Comparison of ENCODE assay signal across 9 cellular contexts in the genomic region with DNA sequence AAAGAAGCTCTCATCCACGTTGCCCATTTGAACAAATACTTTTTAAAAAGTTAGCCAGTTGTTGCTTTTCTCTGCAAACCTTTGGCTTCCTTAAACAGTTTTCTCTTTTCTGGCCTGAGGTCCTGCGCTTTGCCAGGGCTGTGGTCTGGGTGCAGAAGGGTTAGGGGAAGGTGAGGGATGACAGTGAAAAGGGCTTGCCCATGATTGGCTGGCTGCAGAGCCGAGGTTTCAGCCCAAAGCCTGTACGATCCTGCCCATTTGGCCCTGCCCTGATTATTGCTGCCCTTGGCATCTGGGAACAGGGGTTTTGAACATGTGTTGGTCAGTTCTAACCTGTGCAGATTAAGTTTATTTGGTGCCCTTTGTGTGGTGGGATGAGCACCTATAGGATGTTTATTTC. TPM values are rescaled to one million over a fixed set of nuclear protein-coding genes. Genes with fewer than 3 reads are reported as not detected.
DNase-seq lines count a peak whose midpoint lies in the region; ATAC-seq and TF ChIP-seq lines count a peak whose summit lies in the region.
"Had no signal": no experiment of that assay in that cellular context is flagged by ENCODE, and none has a peak within 500 bp of the region (broad histone marks: within the 10 kb centered on the region; RNA-seq: fewer than 3 reads in every experiment).

No MANE protein-coding gene starts in this region.

- CTCF ChIA-PET in CD4-positive, alpha-beta T cell (lab: Charles Lee): interaction anchor here (2.3 kb wide), 1 partner anchor 227 kb away, joined by 17 read pairs; no protein-coding TSS in a partner anchor

- no peak for TF ChIP-seq CTCF in CD4-positive, alpha-beta T cell (IDR thresholded peaks at IDR 0.05)

- ATAC-seq in CD4-positive, alpha-beta T cell (ENCODE audit: poor library complexity): no peak

- intact Hi-C loops in CD4-positive, alpha-beta T cell (cut with DNase I, micrococcal nuclease): loop anchor here in 1 of 2 experiments (5.0 to 10.0 kb wide), 3 partner anchors 541 to 757 kb away; partner anchors contain the start of genes CPSF7, SLC3A2 and SYT7

- H3K36me3 Mint-ChIP-seq in CD4-positive, alpha-beta T cell (ENCODE audit: low read depth): peaks cover 36% of the 10 kb centered on the region
- H3K36me3 Mint-ChIP-seq in activated naive CD8-positive, alpha-beta T cell: peaks cover 2% of the 10 kb centered on the region

- H3K9me3 ChIP-seq in CD4-positive, alpha-beta T cell (ENCODE audit: control insufficient read depth, low read length): no peaks in the 10 kb centered on the region
- H3K9me3 ChIP-seq in HUES64 (ENCODE audit: insufficient read depth, low read depth, low read length) (no peaks in the 10 kb centered on the region), mesodermal cell (ENCODE audit: control insufficient read depth, low read length) (no peaks in the 10 kb centered on the region)
- H3K9me3 ChIP-seq: vagina had no signal

- H3K4me3 Mint-ChIP-seq in CD4-positive, alpha-beta T cell: peak overlapping the region; percentile 97
- peak overlapping the region; percentile 92 for H3K4me3 Mint-ChIP-seq in activated naive CD8-positive, alpha-beta T cell

- WGBS in HUES64: 65% methylated on average over 4 of the region's 4 CpGs
- WGBS in mesodermal cell (ENCODE audit: insufficient coverage in 2 of 2), 2 experiments: 53 to 66% methylated on average over 3 of the region's 4 CpGs

- H3K27ac Mint-ChIP-seq in CD4-positive, alpha-beta T cell: no peak overlapping the region
- no peak overlapping the region for H3K27ac Mint-ChIP-seq in activated naive CD8-positive, alpha-beta T cell

- H3K4me1 Mint-ChIP-seq in CD4-positive, alpha-beta T cell (ENCODE audit: low read depth): peaks cover 30% of the 10 kb centered on the region
- peaks cover 22% of the 10 kb centered on the region for H3K4me1 Mint-ChIP-seq in activated naive CD8-positive, alpha-beta T cell (ENCODE audit: low read depth)

- H3K4me1 ChIP-seq in HUES64 (ENCODE audit: insufficient read depth, low read length) (peaks cover 14% of the 10 kb centered on the region), mesodermal cell (ENCODE audit: control insufficient read depth, insufficient read depth, low read length, poor library complexity, severe bottlenecking) (peaks cover 12% of the 10 kb centered on the region)

- no peaks in the 10 kb centered on the region for H3K27me3 Mint-ChIP-seq in CD4-positive, alpha-beta T cell
- no peaks in the 10 kb centered on the region for H3K27me3 Mint-ChIP-seq in activated naive CD8-positive, alpha-beta T cell

- H3K4me3 ChIP-seq in HUES64 (ENCODE audit: low read length): peak overlapping the region; percentile 89
- H3K4me3 ChIP-seq in mesodermal cell (ENCODE audit: extremely low read depth, insufficient read depth, low read length, poor library complexity, severe bottlenecking): peak overlapping the region; percentile 79

- no peaks in the 10 kb centered on the region for H3K9me3 Mint-ChIP-seq in CD4-positive, alpha-beta T cell
- H3K9me3 Mint-ChIP-seq in activated naive CD8-positive, alpha-beta T cell (ENCODE audit: low read depth): no peaks in the 10 kb centered on the region

- H3K27me3 ChIP-seq in CD4-positive, alpha-beta T cell (ENCODE audit: control insufficient read depth, insufficient read depth, low read length): no peaks in the 10 kb centered on the region
- no peaks in the 10 kb centered on the region for H3K27me3 ChIP-seq in HUES64 (ENCODE audit: insufficient read depth, low read length)
- H3K27me3 ChIP-seq: vagina had no signal

- no peak overlapping the region for H3K27ac ChIP-seq in CD4-positive, alpha-beta T cell (ENCODE audit: low read depth, low read length)
- H3K27ac ChIP-seq in HUES64 (ENCODE audit: low read depth, low read length): no peak overlapping the region
- peak overlapping the region; percentile 71 for H3K27ac ChIP-seq in mesodermal cell (ENCODE audit: low read depth, low read length, severe bottlenecking)
- H3K27ac ChIP-seq in substantia nigra (ENCODE audit: low read depth, low read length, poor library complexity, severe bottlenecking): no peak overlapping the region
- H3K27ac ChIP-seq: vagina had no signal

- peaks cover 29% of the 10 kb centered on the region for H3K36me3 ChIP-seq in HUES64 (ENCODE audit: insufficient read depth, low read length)
- H3K36me3 ChIP-seq in mesodermal cell (ENCODE audit: control insufficient read depth, insufficient read depth, low read length): peaks cover 42% of the 10 kb centered on the region

- peak overlapping the region; percentile 14 for H3K9ac ChIP-seq in HUES64 (ENCODE audit: low read depth, low read length)

- POLR2A ChIA-PET in CD4-positive, alpha-beta T cell (lab: Charles Lee): no interaction called here

- no peak for DNase-seq in CD4-positive, alpha-beta T cell
- no peak for DNase-seq in NCI-H526 treated with DMSO at 0.1 percent for 48 hours (lab: John Stamatoyannopoulos, UW)
- DNase-seq in NCI-H2196 treated with DMSO at 0.1 percent for 48 hours (lab: John Stamatoyannopoulos, UW; ENCODE audit: unreplicated experiment): no peak
- DNase-seq in substantia nigra (lab: John Stamatoyannopoulos, UW): no peak
- DNase-seq in NCI-H510A (lab: John Stamatoyannopoulos, UW): no peak

RNA-seq across cellular contexts. Expression of gene INCENP, which starts 1.5 kb away (rescaled TPM):
- 10 to 100 TPM; 12.6 to 16.3 TPM for total RNA-seq in CD4-positive, alpha-beta T cell
- 47.6 TPM for polyA plus RNA-seq in HUES64 (2013, experiment 1 of 2)
- polyA plus RNA-seq in HUES64 (2013, experiment 2 of 2): 53.4 TPM
- 53.9 TPM for polyA plus RNA-seq in mesodermal cell (2013, experiment 1 of 2)
- polyA plus RNA-seq in mesodermal cell (2013, experiment 2 of 2): 54.1 TPM
